1 cellular context compared by ENCODE assay signal in the genomic region with DNA sequence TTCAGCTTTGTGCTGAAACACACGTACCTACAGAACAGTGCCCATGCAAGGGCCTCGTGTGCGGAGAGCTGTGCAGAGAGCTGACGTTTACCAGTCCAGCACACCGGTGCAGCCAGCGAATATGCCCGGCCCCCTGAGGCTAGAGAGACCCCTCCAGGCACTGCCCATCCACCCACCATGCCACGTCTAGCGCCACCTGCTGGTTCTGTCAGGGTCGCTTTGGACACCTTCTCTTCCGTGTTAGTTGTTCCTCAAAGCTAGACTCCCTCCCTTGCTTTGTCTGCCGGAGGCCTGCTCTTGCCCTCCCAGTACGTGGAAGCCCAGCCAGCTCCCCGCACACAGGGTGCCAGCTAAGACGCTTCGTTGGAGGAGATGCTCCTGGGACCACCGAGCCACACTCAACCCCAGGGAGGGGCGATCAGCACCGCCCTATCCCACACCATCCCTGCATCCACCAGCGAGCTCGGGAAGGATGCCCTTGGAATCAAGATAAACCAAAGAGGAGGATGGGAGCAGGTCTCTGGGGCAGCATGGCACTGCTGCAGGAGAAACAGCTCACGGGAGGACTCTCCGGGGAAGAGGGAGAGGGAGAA.
TF ChIP-seq lines count a peak whose summit lies in the region.

No MANE protein-coding gene starts in this region.

TF ChIP-seq in WTC11, 78 proteins besides CTCF, POLR2A, EP300 and RAD21 (continued from another document):
- TF ChIP-seq, protein P1, sequence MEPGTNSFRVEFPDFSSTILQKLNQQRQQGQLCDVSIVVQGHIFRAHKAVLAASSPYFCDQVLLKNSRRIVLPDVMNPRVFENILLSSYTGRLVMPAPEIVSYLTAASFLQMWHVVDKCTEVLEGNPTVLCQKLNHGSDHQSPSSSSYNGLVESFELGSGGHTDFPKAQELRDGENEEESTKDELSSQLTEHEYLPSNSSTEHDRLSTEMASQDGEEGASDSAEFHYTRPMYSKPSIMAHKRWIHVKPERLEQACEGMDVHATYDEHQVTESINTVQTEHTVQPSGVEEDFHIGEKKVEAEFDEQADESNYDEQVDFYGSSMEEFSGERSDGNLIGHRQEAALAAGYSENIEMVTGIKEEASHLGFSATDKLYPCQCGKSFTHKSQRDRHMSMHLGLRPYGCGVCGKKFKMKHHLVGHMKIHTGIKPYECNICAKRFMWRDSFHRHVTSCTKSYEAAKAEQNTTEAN (CRISPR knock-in tag; IDR thresholded peaks at IDR 0.05), result no peak
- TF ChIP-seq, protein P2, sequence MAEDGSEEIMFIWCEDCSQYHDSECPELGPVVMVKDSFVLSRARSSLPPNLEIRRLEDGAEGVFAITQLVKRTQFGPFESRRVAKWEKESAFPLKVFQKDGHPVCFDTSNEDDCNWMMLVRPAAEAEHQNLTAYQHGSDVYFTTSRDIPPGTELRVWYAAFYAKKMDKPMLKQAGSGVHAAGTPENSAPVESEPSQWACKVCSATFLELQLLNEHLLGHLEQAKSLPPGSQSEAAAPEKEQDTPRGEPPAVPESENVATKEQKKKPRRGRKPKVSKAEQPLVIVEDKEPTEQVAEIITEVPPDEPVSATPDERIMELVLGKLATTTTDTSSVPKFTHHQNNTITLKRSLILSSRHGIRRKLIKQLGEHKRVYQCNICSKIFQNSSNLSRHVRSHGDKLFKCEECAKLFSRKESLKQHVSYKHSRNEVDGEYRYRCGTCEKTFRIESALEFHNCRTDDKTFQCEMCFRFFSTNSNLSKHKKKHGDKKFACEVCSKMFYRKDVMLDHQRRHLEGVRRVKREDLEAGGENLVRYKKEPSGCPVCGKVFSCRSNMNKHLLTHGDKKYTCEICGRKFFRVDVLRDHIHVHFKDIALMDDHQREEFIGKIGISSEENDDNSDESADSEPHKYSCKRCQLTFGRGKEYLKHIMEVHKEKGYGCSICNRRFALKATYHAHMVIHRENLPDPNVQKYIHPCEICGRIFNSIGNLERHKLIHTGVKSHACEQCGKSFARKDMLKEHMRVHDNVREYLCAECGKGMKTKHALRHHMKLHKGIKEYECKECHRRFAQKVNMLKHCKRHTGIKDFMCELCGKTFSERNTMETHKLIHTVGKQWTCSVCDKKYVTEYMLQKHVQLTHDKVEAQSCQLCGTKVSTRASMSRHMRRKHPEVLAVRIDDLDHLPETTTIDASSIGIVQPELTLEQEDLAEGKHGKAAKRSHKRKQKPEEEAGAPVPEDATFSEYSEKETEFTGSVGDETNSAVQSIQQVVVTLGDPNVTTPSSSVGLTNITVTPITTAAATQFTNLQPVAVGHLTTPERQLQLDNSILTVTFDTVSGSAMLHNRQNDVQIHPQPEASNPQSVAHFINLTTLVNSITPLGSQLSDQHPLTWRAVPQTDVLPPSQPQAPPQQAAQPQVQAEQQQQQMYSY (CRISPR knock-in tag; IDR thresholded peaks at IDR 0.05), result no peak
- TF ChIP-seq, protein P3, sequence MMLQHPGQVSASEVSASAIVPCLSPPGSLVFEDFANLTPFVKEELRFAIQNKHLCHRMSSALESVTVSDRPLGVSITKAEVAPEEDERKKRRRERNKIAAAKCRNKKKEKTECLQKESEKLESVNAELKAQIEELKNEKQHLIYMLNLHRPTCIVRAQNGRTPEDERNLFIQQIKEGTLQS (CRISPR knock-in tag; conservative IDR thresholded peaks at IDR 0.05), result no peak
- no peak for TF ChIP-seq ZNF138 (CRISPR knock-in tag; conservative IDR thresholded peaks at IDR 0.05)
- TF ChIP-seq, protein P4, sequence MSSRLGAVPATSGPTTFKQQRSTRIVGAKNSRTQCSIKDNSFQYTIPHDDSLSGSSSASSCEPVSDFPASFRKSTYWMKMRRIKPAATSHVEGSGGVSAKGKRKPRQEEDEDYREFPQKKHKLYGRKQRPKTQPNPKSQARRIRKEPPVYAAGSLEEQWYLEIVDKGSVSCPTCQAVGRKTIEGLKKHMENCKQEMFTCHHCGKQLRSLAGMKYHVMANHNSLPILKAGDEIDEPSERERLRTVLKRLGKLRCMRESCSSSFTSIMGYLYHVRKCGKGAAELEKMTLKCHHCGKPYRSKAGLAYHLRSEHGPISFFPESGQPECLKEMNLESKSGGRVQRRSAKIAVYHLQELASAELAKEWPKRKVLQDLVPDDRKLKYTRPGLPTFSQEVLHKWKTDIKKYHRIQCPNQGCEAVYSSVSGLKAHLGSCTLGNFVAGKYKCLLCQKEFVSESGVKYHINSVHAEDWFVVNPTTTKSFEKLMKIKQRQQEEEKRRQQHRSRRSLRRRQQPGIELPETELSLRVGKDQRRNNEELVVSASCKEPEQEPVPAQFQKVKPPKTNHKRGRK (CRISPR knock-in tag; IDR thresholded peaks at IDR 0.05; ENCODE audit: borderline replicate concordance), result no peak
- TF ChIP-seq FOXP1 (CRISPR knock-in tag; IDR thresholded peaks at IDR 0.05; ENCODE audit: borderline replicate concordance), result 0 out of 2 replicates have a peak, but pooled peaks have one; percentile 26
- no peak for TF ChIP-seq ZNF317 (CRISPR knock-in tag; IDR thresholded peaks at IDR 0.05; ENCODE audit: borderline replicate concordance, low read depth)
- TF ChIP-seq, protein P5, sequence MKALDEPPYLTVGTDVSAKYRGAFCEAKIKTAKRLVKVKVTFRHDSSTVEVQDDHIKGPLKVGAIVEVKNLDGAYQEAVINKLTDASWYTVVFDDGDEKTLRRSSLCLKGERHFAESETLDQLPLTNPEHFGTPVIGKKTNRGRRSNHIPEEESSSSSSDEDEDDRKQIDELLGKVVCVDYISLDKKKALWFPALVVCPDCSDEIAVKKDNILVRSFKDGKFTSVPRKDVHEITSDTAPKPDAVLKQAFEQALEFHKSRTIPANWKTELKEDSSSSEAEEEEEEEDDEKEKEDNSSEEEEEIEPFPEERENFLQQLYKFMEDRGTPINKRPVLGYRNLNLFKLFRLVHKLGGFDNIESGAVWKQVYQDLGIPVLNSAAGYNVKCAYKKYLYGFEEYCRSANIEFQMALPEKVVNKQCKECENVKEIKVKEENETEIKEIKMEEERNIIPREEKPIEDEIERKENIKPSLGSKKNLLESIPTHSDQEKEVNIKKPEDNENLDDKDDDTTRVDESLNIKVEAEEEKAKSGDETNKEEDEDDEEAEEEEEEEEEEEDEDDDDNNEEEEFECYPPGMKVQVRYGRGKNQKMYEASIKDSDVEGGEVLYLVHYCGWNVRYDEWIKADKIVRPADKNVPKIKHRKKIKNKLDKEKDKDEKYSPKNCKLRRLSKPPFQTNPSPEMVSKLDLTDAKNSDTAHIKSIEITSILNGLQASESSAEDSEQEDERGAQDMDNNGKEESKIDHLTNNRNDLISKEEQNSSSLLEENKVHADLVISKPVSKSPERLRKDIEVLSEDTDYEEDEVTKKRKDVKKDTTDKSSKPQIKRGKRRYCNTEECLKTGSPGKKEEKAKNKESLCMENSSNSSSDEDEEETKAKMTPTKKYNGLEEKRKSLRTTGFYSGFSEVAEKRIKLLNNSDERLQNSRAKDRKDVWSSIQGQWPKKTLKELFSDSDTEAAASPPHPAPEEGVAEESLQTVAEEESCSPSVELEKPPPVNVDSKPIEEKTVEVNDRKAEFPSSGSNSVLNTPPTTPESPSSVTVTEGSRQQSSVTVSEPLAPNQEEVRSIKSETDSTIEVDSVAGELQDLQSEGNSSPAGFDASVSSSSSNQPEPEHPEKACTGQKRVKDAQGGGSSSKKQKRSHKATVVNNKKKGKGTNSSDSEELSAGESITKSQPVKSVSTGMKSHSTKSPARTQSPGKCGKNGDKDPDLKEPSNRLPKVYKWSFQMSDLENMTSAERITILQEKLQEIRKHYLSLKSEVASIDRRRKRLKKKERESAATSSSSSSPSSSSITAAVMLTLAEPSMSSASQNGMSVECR (CRISPR knock-in tag; IDR thresholded peaks at IDR 0.05; ENCODE audit: borderline replicate concordance), result no peak
- TF ChIP-seq ZNF423 (CRISPR knock-in tag; IDR thresholded peaks at IDR 0.05), result no peak
- no peak for TF ChIP-seq NFE2L1 (CRISPR knock-in tag; IDR thresholded peaks at IDR 0.05)
- TF ChIP-seq, protein P6, sequence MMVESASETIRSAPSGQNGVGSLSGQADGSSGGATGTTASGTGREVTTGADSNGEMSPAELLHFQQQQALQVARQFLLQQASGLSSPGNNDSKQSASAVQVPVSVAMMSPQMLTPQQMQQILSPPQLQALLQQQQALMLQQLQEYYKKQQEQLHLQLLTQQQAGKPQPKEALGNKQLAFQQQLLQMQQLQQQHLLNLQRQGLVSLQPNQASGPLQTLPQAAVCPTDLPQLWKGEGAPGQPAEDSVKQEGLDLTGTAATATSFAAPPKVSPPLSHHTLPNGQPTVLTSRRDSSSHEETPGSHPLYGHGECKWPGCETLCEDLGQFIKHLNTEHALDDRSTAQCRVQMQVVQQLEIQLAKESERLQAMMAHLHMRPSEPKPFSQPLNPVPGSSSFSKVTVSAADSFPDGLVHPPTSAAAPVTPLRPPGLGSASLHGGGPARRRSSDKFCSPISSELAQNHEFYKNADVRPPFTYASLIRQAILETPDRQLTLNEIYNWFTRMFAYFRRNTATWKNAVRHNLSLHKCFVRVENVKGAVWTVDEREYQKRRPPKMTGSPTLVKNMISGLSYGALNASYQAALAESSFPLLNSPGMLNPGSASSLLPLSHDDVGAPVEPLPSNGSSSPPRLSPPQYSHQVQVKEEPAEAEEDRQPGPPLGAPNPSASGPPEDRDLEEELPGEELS (CRISPR knock-in tag; IDR thresholded peaks at IDR 0.05), result no peak
- TF ChIP-seq NFYB (CRISPR knock-in tag; conservative IDR thresholded peaks at IDR 0.05; ENCODE audit: low read depth), result no peak
- TF ChIP-seq, protein P7, sequence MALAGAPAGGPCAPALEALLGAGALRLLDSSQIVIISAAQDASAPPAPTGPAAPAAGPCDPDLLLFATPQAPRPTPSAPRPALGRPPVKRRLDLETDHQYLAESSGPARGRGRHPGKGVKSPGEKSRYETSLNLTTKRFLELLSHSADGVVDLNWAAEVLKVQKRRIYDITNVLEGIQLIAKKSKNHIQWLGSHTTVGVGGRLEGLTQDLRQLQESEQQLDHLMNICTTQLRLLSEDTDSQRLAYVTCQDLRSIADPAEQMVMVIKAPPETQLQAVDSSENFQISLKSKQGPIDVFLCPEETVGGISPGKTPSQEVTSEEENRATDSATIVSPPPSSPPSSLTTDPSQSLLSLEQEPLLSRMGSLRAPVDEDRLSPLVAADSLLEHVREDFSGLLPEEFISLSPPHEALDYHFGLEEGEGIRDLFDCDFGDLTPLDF (CRISPR knock-in tag; IDR thresholded peaks at IDR 0.05), result no peak
- TF ChIP-seq, protein P8, sequence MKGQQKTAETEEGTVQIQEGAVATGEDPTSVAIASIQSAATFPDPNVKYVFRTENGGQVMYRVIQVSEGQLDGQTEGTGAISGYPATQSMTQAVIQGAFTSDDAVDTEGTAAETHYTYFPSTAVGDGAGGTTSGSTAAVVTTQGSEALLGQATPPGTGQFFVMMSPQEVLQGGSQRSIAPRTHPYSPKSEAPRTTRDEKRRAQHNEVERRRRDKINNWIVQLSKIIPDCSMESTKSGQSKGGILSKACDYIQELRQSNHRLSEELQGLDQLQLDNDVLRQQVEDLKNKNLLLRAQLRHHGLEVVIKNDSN (CRISPR knock-in tag; IDR thresholded peaks at IDR 0.05), result no peak
